ENCODE assay signal across 1 cellular context in genomic region chr3:175246234-175246633, GRCh38.
"Had no signal": no experiment of that assay in that cellular context is flagged by ENCODE, and none has a peak within 500 bp of the region (broad histone marks: within the 10 kb centered on the region; RNA-seq: fewer than 3 reads in every experiment).

No MANE protein-coding gene starts in this region.

- ATAC-seq: GM12878 had no signal

- H3K4me3 ChIP-seq: GM12878 had no signal
